16 cellular contexts compared by ENCODE assay signal in genomic region chr7:25790261-25790660, GRCh38.
DNase-seq lines count a peak whose midpoint lies in the region; ATAC-seq, FAIRE-seq and TF ChIP-seq lines count a peak whose summit lies in the region.
"Had no signal": no experiment of that assay in that cellular context is flagged by ENCODE, and none has a peak within 500 bp of the region (broad histone marks: within the 10 kb centered on the region; RNA-seq: fewer than 3 reads in every experiment).

No MANE protein-coding gene starts in this region.

- H3K27ac ChIP-seq in GM23338 (ENCODE audit: low read depth), result no peak overlapping the region
- H3K27ac ChIP-seq in right atrium auricular region, result peak overlapping the region; percentile 18 to 23
- H3K27ac ChIP-seq in body of pancreas, result no peak overlapping the region
- H3K27ac ChIP-seq: gastrocnemius medialis had no signal

- H3K27me3 Mint-ChIP-seq in GM23338 (ENCODE audit: insufficient read depth, low read depth, poor library complexity), result no peaks in the 10 kb centered on the region

- H3K4me3 ChIP-seq in GM23338, result no peak overlapping the region
- H3K4me3 ChIP-seq in bronchial epithelial cell (ENCODE audit: low read depth, low read length), result no peak overlapping the region
- no peak overlapping the region for H3K4me3 ChIP-seq in right atrium auricular region
- H3K4me3 ChIP-seq in body of pancreas, result no peak overlapping the region
- H3K4me3 ChIP-seq: gastrocnemius medialis, lung had no signal

- no peak overlapping the region for H3K4me2 ChIP-seq in GM23338

- H3F3A ChIP-seq in GM23338 (replicated peaks; ENCODE audit: low read depth), result no peaks in the 10 kb centered on the region

- TF ChIP-seq POLR2A in body of pancreas (IDR thresholded peaks at IDR 0.05), result no peak

- H3K27me3 ChIP-seq in GM23338 (ENCODE audit: insufficient read depth), result no peaks in the 10 kb centered on the region
- H3K27me3 ChIP-seq in bronchial epithelial cell (ENCODE audit: control insufficient read depth, insufficient read depth, low read length), result peaks cover 2% of the 10 kb centered on the region
- H3K27me3 ChIP-seq in right atrium auricular region, result no peaks in the 10 kb centered on the region
- H3K27me3 ChIP-seq in body of pancreas, result no peaks in the 10 kb centered on the region
- H3K27me3 ChIP-seq: gastrocnemius medialis had no signal

- peak overlapping the region; percentile 14; the same call in 1 of the 2 replicates for H2AFZ ChIP-seq in GM23338

- H3K36me3 Mint-ChIP-seq in GM23338 (ENCODE audit: low read depth), result no peaks in the 10 kb centered on the region

- H3K27ac Mint-ChIP-seq in GM23338, result no peak overlapping the region
- H3K27ac Mint-ChIP-seq: activated T-helper 1 cell treated with anti-CD3 and anti-CD28 coated beads, Interleukin-12 subunit alpha, Interleukin-12 subunit beta, Interleukin-2, Interleukin-4 antibody, amounts not matched to agents 30 ng/mL and 10 ng/mL and 1 ng/mL, durations not matched to agents 14 hours and 24 hours and 36 hours had no signal

- intact Hi-C loops in body of pancreas (cut with DNase I), result no loop called here

- H4K20me1 ChIP-seq in GM23338 (replicated peaks; ENCODE audit: insufficient read depth), result no peaks in the 10 kb centered on the region

- TF ChIP-seq CTCF in GM23338 (conservative IDR thresholded peaks at IDR 0.05; ENCODE audit: low read depth in 2 of 2) (no peak), bronchial epithelial cell (IDR thresholded peaks at IDR 0.05; ENCODE audit: insufficient read depth, low read length, severe bottlenecking) (no peak), right atrium auricular region (IDR thresholded peaks at IDR 0.05) (no peak), body of pancreas (IDR thresholded peaks at IDR 0.05) (no peak)

- FAIRE-seq in bronchial epithelial cell (lab: Jason Lieb, UNC), result no peak

- no peaks in the 10 kb centered on the region for H3K9me3 Mint-ChIP-seq in GM23338
- H3K9me3 Mint-ChIP-seq: activated T-helper 1 cell treated with anti-CD3 and anti-CD28 coated beads, Interleukin-12 subunit alpha, Interleukin-12 subunit beta, Interleukin-2, Interleukin-4 antibody, amounts not matched to agents 30 ng/mL and 10 ng/mL and 1 ng/mL, durations not matched to agents 14 hours and 24 hours and 36 hours had no signal

- WGBS in body of pancreas, 2 donors, result 70 to 75% methylated on average over 6 of the region's 6 CpGs

- DNase-seq in GM23338 (ENCODE audit: low spot score) (no peak), bronchial epithelial cell (ENCODE audit: low read depth) (peak; percentile 16), right atrium auricular region (ENCODE audit: low spot score) (no peak), renal cortical epithelial cell (ENCODE audit: low read depth) (peak; percentile 13), NCI-H774 (lab: John Stamatoyannopoulos, UW) (no peak), globus pallidus (ENCODE audit: low spot score) (no peak), body of pancreas (no peak)
- DNase-seq: activated CD4-positive, CD25-positive, alpha-beta regulatory T cell; activated CD8-positive, alpha-beta memory T cell treated with anti-CD3 and anti-CD28 coated beads for 24 hours; caudate nucleus; gastrocnemius medialis; NCI-H1694; NCI-H446 had no signal

- ATAC-seq in GM23338, result no peak
- ATAC-seq in body of pancreas, result no peak
- no peak for ATAC-seq in HG03196 (IDR thresholded peaks at IDR 0.05; ENCODE audit: unreplicated experiment)
- ATAC-seq: gastrocnemius medialis had no signal

- peaks cover 5% of the 10 kb centered on the region; the same call in 2 of the 3 replicates for H3K4me1 Mint-ChIP-seq in GM23338

- no peaks in the 10 kb centered on the region for H3K4me1 ChIP-seq in GM23338 (ENCODE audit: insufficient read depth)
- H3K4me1 ChIP-seq in right atrium auricular region, result peaks cover 0 to 11% of the 10 kb centered on the region in 2 donors
- no peaks in the 10 kb centered on the region for H3K4me1 ChIP-seq in body of pancreas

- peaks cover 10% of the 10 kb centered on the region for H3K9me2 ChIP-seq in GM23338 (ENCODE audit: insufficient read depth)

- no peaks in the 10 kb centered on the region for H3K36me3 ChIP-seq in GM23338 (ENCODE audit: insufficient read depth)
- H3K36me3 ChIP-seq in bronchial epithelial cell (ENCODE audit: control insufficient read depth, insufficient read depth, low read length), result no peaks in the 10 kb centered on the region
- H3K36me3 ChIP-seq in right atrium auricular region, result no peaks in the 10 kb centered on the region
- no peaks in the 10 kb centered on the region for H3K36me3 ChIP-seq in body of pancreas (replicated peaks in 1 of 2; ENCODE audit: insufficient read depth in 1 of 2, low read depth in 2 of 2)
- H3K36me3 ChIP-seq: gastrocnemius medialis had no signal

- no peak overlapping the region for H3K4me3 Mint-ChIP-seq in GM23338
- H3K4me3 Mint-ChIP-seq: activated T-helper 1 cell treated with anti-CD3 and anti-CD28 coated beads, Interleukin-12 subunit alpha, Interleukin-12 subunit beta, Interleukin-2, Interleukin-4 antibody, amounts not matched to agents 30 ng/mL and 10 ng/mL and 1 ng/mL, durations not matched to agents 14 hours and 24 hours and 36 hours had no signal

- no peaks in the 10 kb centered on the region for H3K9me3 ChIP-seq in right atrium auricular region
- no peaks in the 10 kb centered on the region for H3K9me3 ChIP-seq in body of pancreas
- H3K9me3 ChIP-seq: gastrocnemius medialis had no signal

- H3K79me2 ChIP-seq in GM23338 (replicated peaks; ENCODE audit: insufficient read depth), result no peaks in the 10 kb centered on the region

TF ChIP-seq in GM23338, 12 proteins besides CTCF, POLR2A, EP300 and RAD21 (continues in another document):
- TF ChIP-seq NANOG (IDR thresholded peaks at IDR 0.05; ENCODE audit: borderline replicate concordance), result no peak
- no peak for TF ChIP-seq EZH2phosphoT487 (IDR thresholded peaks at IDR 0.05; ENCODE audit: unreplicated experiment)
- no peak for TF ChIP-seq ZNF462 (CRISPR knock-in tag; IDR thresholded peaks at IDR 0.05)
- no peak for TF ChIP-seq STAT1 (IDR thresholded peaks at IDR 0.05; ENCODE audit: unreplicated experiment)
- no peak for TF ChIP-seq EZH2 (IDR thresholded peaks at IDR 0.05; ENCODE audit: low read depth, unreplicated experiment)

Comparison
In these comparisons a context has a peak if more than half of its experiments do, and no peak if none do; other contexts are left out.
1. DNase-seq: peak in bronchial epithelial cell (single experiment) and renal cortical epithelial cell (single experiment); none in GM23338 (single experiment), right atrium auricular region (single experiment), NCI-H774 (single experiment), globus pallidus (single experiment) and body of pancreas (0 of 4).
2. H3K27ac ChIP-seq: peak in right atrium auricular region (2 of 2); none in GM23338 (single experiment) and body of pancreas (0 of 4).